Comparison of ENCODE assay signal across 8 cellular contexts in genomic region chr1:38003261-38004250, GRCh38. TPM values are rescaled to one million over a fixed set of nuclear protein-coding genes. Genes with fewer than 3 reads are reported as not detected.
DNase-seq lines count a peak whose midpoint lies in the region; ATAC-seq and TF ChIP-seq lines count a peak whose summit lies in the region.

No MANE protein-coding gene starts in this region.

- no peak for TF ChIP-seq CTCF in CD4-positive, alpha-beta T cell (IDR thresholded peaks at IDR 0.05)
- TF ChIP-seq CTCF in NB4 (IDR thresholded peaks at IDR 0.05; ENCODE audit: low read depth, low read length) (no peak), endodermal cell (conservative IDR thresholded peaks at IDR 0.05) (no peak), neural crest cell (conservative IDR thresholded peaks at IDR 0.05) (no peak)

- peaks cover 21% of the 10 kb centered on the region for H3K4me1 Mint-ChIP-seq in CD4-positive, alpha-beta T cell (ENCODE audit: low read depth)
- H3K4me1 Mint-ChIP-seq in endodermal cell (peaks cover 43% of the 10 kb centered on the region), neural crest cell (peaks cover 43% of the 10 kb centered on the region)

- no peak for DNase-seq in CD4-positive, alpha-beta T cell
- peak; percentile 57 for DNase-seq in NB4 (ENCODE audit: low read depth)
- DNase-seq in endodermal cell: peak; percentile 51
- no peak for DNase-seq in neural crest cell (ENCODE audit: low read depth, low spot score)
- no peak for DNase-seq in stimulated activated CD4-positive, alpha-beta T cell treated with anti-CD3 and anti-CD28 coated beads, Interleukin-4, amount 100 ng/mL, for 4 hours
- no peak for DNase-seq in sciatic nerve (ENCODE audit: low spot score)

- H3K9me3 ChIP-seq in CD4-positive, alpha-beta T cell (ENCODE audit: control insufficient read depth, low read length): no peaks in the 10 kb centered on the region
- no peaks in the 10 kb centered on the region for H3K9me3 ChIP-seq in endodermal cell (ENCODE audit: control insufficient read depth, low read length)

- peaks cover 9% of the 10 kb centered on the region for H3K36me3 ChIP-seq in endodermal cell (ENCODE audit: control insufficient read depth, insufficient read depth, low read length)

- no peak for ATAC-seq in CD4-positive, alpha-beta T cell (ENCODE audit: poor library complexity)
- ATAC-seq in sciatic nerve (no peak), GM19397 (IDR thresholded peaks at IDR 0.05; ENCODE audit: unreplicated experiment) (no peak), GM18520 (IDR thresholded peaks at IDR 0.05; ENCODE audit: unreplicated experiment) (no peak)

- H3K4me3 Mint-ChIP-seq in CD4-positive, alpha-beta T cell: peak overlapping the region; percentile 85
- H3K4me3 Mint-ChIP-seq in endodermal cell (peak overlapping the region; percentile 69), neural crest cell (peak overlapping the region; percentile 84)

- H3K36me3 Mint-ChIP-seq in CD4-positive, alpha-beta T cell (ENCODE audit: low read depth): no peaks in the 10 kb centered on the region
- H3K36me3 Mint-ChIP-seq in endodermal cell (ENCODE audit: low read depth): peaks cover 2% of the 10 kb centered on the region
- no peaks in the 10 kb centered on the region for H3K36me3 Mint-ChIP-seq in neural crest cell (ENCODE audit: low read depth)

- H3K4me3 ChIP-seq in NB4 (ENCODE audit: low read depth, low read length) (peak overlapping the region; percentile 92), endodermal cell (ENCODE audit: low read length) (peak overlapping the region; percentile 94)

- H3K27ac ChIP-seq in CD4-positive, alpha-beta T cell (ENCODE audit: low read depth, low read length): no peak overlapping the region
- no peak overlapping the region for H3K27ac ChIP-seq in endodermal cell (ENCODE audit: low read depth, low read length)

- peaks cover 4% of the 10 kb centered on the region for H3K27me3 Mint-ChIP-seq in CD4-positive, alpha-beta T cell
- H3K27me3 Mint-ChIP-seq in endodermal cell (ENCODE audit: insufficient read depth): no peaks in the 10 kb centered on the region
- peaks cover 5% of the 10 kb centered on the region for H3K27me3 Mint-ChIP-seq in neural crest cell (ENCODE audit: low read depth)

- intact Hi-C loops in CD4-positive, alpha-beta T cell (cut with DNase I, micrococcal nuclease): loop anchor here in 1 of 2 experiments (2.0 kb wide), 1 partner anchor 13 kb away; the partner anchor contains the start of gene SF3A3
- intact Hi-C loops in sciatic nerve (cut with DNase I): no loop called here

- WGBS in endodermal cell (ENCODE audit: insufficient coverage in 1 of 2, insufficient read length in 1 of 2), 2 experiments: 89 to 100% methylated on average over 1 to 8 of the region's 8 CpGs

- H3K4me1 ChIP-seq in endodermal cell (ENCODE audit: control insufficient read depth, insufficient read depth, low read length): peaks cover 35% of the 10 kb centered on the region

- no peak for TF ChIP-seq POLR2A in NB4 (IDR thresholded peaks at IDR 0.05; ENCODE audit: extremely low read depth, insufficient read length)

- POLR2A ChIA-PET in CD4-positive, alpha-beta T cell (lab: Charles Lee): interaction anchor here (1.4 kb wide), 1 partner anchor 9 kb away, joined by 4 read pairs; no protein-coding TSS in a partner anchor

- H3K9ac ChIP-seq in endodermal cell (ENCODE audit: extremely low read depth, low read length, poor library complexity, severe bottlenecking): no peak overlapping the region

- CTCF ChIA-PET in CD4-positive, alpha-beta T cell (lab: Charles Lee): no interaction called here

- no peaks in the 10 kb centered on the region for H3K9me3 Mint-ChIP-seq in CD4-positive, alpha-beta T cell
- no peaks in the 10 kb centered on the region for H3K9me3 Mint-ChIP-seq in endodermal cell
- H3K9me3 Mint-ChIP-seq in neural crest cell: no peaks in the 10 kb centered on the region

- no peak overlapping the region for H3K27ac Mint-ChIP-seq in CD4-positive, alpha-beta T cell
- H3K27ac Mint-ChIP-seq in endodermal cell (no peak overlapping the region), neural crest cell (ENCODE audit: unreplicated experiment) (peak overlapping the region; percentile 12)

- no peaks in the 10 kb centered on the region for H3K27me3 ChIP-seq in CD4-positive, alpha-beta T cell (ENCODE audit: control insufficient read depth, insufficient read depth, low read length)
- no peaks in the 10 kb centered on the region for H3K27me3 ChIP-seq in endodermal cell (ENCODE audit: control insufficient read depth, insufficient read depth, low read length, poor library complexity, severe bottlenecking)

RNA-seq across cellular contexts. Expression of gene FHL3, which starts 1.8 kb away (rescaled TPM):
- 1 to 10 TPM; 3.4 to 3.7 TPM for total RNA-seq in CD4-positive, alpha-beta T cell
- total RNA-seq in endodermal cell (10 to 100 TPM; 20.5 to 20.6 TPM), neural crest cell (21.2 and 22.4 TPM in 2 replicates), sciatic nerve (27.9 TPM)
- polyA plus RNA-seq in endodermal cell (2013, experiment 1 of 2): 22.3 TPM
- 22.3 TPM for polyA plus RNA-seq in endodermal cell (2013, experiment 2 of 2)

RNA-seq across cellular contexts. Expression of gene UTP11, which starts 9.0 kb away (rescaled TPM):
- 1 to 10 TPM; 8.7 to 9.4 TPM for total RNA-seq in CD4-positive, alpha-beta T cell
- total RNA-seq in endodermal cell: 10 to 100 TPM; 40.9 to 46.3 TPM
- 50.0 TPM for polyA plus RNA-seq in endodermal cell (2013, experiment 1 of 2)
- polyA plus RNA-seq in endodermal cell (2013, experiment 2 of 2): 54.7 TPM
- 41.2 and 44.5 TPM in 2 replicates for total RNA-seq in neural crest cell
- 32.6 TPM for total RNA-seq in sciatic nerve

RNA-seq across cellular contexts. Expression of gene SF3A3, which starts 13.7 kb away (rescaled TPM):
- 10 to 100 TPM; 40.5 to 42.5 TPM for total RNA-seq in CD4-positive, alpha-beta T cell
- total RNA-seq in endodermal cell (10 to 100 TPM; 89.3 to 97.0 TPM), neural crest cell (113 and 119 TPM in 2 replicates), sciatic nerve (47.9 TPM)
- polyA plus RNA-seq in endodermal cell (2013, experiment 1 of 2): 86.4 TPM
- polyA plus RNA-seq in endodermal cell (2013, experiment 2 of 2): 84.4 TPM

RNA-seq across cellular contexts. Expression of gene POU3F1, which starts 43.0 kb away (rescaled TPM):
- under 1 TPM; 0.22 to 0.27 TPM for total RNA-seq in CD4-positive, alpha-beta T cell
- total RNA-seq in endodermal cell (under 1 TPM; 0.20 to 0.46 TPM), neural crest cell (10.7 and 12.1 TPM in 2 replicates), sciatic nerve (19.1 TPM)
- polyA plus RNA-seq in endodermal cell (2013, experiment 1 of 2): 9.7 TPM
- 8.6 TPM for polyA plus RNA-seq in endodermal cell (2013, experiment 2 of 2)

RNA-seq across cellular contexts. Expression of gene INPP5B, which starts 56.7 kb away (rescaled TPM):
- 10 to 100 TPM; 11.7 to 12.7 TPM for total RNA-seq in CD4-positive, alpha-beta T cell
- total RNA-seq in endodermal cell (10 to 100 TPM; 19.9 to 21.4 TPM), neural crest cell (18.8 and 19.1 TPM in 2 replicates), sciatic nerve (44.4 TPM)
- 15.5 TPM for polyA plus RNA-seq in endodermal cell (2013, experiment 1 of 2)
- 14.5 TPM for polyA plus RNA-seq in endodermal cell (2013, experiment 2 of 2)

Comparison
In these comparisons a context has a peak if more than half of its experiments do, and no peak if none do; other contexts are left out.
1. DNase-seq: peak in NB4 (single experiment) and endodermal cell (single experiment); none in CD4-positive, alpha-beta T cell (0 of 10), neural crest cell (single experiment), stimulated activated CD4-positive, alpha-beta T cell treated with anti-CD3 and anti-CD28 coated beads, Interleukin-4, amount 100 ng/mL, for 4 hours (0 of 2) and sciatic nerve (single experiment).
2. Peak in every context shown above with its lines, with median percentiles within 50 percentile points of each other: H3K4me3 Mint-ChIP-seq.